ENCODE assay signal across 25 cellular contexts in genomic region chr19:48448563-48448962, GRCh38.
"Had no signal": no experiment of that assay in that cellular context is flagged by ENCODE, and none has a peak within 500 bp of the region (broad histone marks: within the 10 kb centered on the region; RNA-seq: fewer than 3 reads in every experiment).

No MANE protein-coding gene starts in this region.

- H3K4me3 ChIP-seq: body of pancreas, cardiac muscle cell, colonic mucosa, gastrocnemius medialis, right lobe of liver, thoracic aorta had no signal

- H3K27ac Mint-ChIP-seq: activated CD4-positive, alpha-beta T cell treated with anti-CD3 and anti-CD28 coated beads for 36 hours; mesothelial cell of epicardium had no signal

- H3K9me3 ChIP-seq: colonic mucosa, gastrocnemius medialis, right lobe of liver, thoracic aorta had no signal

- H3K27ac ChIP-seq: body of pancreas, cardiac muscle cell, colonic mucosa, gastrocnemius medialis, right lobe of liver, thoracic aorta had no signal

- H3K4me3 Mint-ChIP-seq: mesothelial cell of epicardium had no signal

- DNase-seq: activated CD4-positive, alpha-beta T cell treated with anti-CD3 and anti-CD28 coated beads for 36 hours; activated CD4-positive, CD25-positive, alpha-beta regulatory T cell; activated CD8-positive, alpha-beta memory T cell treated with anti-CD3 and anti-CD28 coated beads for 24 hours; activated naive CD4-positive, alpha-beta T cell; activated T-cell treated with anti-CD3 and anti-CD28 coated beads, Interleukin-2, amount 50 U/mL, for 48 hours; anterior cingulate cortex; body of pancreas; cerebellar nuclear complex; colonic mucosa; effector memory CD4-positive, alpha-beta T cell; erythroblast; gastrocnemius medialis; glutamatergic neuron; left colon; mammary epithelial cell; naive B cell; right lobe of liver; stimulated activated CD4-positive, alpha-beta T cell treated with anti-CD3 and anti-CD28 coated beads, Interleukin-2, amount 100 ng/mL, for 48 hours; stimulated activated naive CD8-positive, alpha-beta T cell treated with anti-CD3 and anti-CD28 coated beads, Interleukin-15, Interleukin-2, amounts not matched to agents 100 U/mL and 50 U/mL, for 24 hours; trophoblast cell had no signal

- H3K9me3 Mint-ChIP-seq: mesothelial cell of epicardium, naive B cell had no signal

- ATAC-seq: activated CD4-positive, alpha-beta T cell treated with anti-CD3 and anti-CD28 coated beads for 36 hours; body of pancreas; gastrocnemius medialis; left colon; right lobe of liver; stimulated activated naive CD8-positive, alpha-beta T cell treated with anti-CD3 and anti-CD28 coated beads, Interleukin-15, Interleukin-2, amounts not matched to agents 100 U/mL and 50 U/mL, for 24 hours had no signal

- FAIRE-seq: keratinocyte, urothelium cell line had no signal
